ENCODE assay signal across 15 cellular contexts in the genomic region with DNA sequence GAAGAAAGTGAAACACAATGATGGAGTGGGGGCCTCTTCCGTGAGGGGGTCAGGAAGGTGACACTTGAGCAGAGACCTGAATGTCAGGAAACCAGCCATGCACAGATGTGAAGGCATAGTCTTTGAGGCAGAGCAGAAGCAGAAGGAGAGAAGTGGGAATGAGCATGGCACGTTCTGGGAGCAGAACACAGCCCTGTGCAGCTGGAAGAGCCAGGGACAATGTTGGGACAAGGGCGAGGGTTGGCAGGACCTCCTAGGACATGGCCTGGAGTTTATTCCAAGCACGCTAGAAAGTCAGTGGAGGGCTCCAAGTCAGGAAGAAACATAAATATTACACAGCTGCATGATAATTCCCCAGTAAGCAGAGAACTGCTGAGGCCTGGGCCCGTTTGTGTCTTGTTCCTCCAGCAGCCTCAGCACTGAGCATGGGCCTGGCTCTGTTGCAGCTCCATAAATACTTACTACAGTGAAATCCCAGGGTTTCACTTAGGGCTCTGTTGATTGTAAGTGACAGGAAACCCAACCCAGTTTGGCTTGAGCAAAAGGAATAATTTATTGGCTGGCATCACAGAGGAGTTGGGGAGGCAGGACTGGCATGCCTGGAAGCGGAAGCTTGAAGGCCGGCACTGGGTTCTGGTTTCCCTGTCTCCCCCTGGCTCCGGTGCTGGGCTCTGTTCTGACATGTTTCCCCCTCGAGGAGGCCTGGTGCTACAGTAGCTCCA.
A peak's percentile ranks its signal among the peaks of the same experiment; 100 is the strongest.
DNase-seq lines count a peak whose midpoint lies in the region; ATAC-seq and TF ChIP-seq lines count a peak whose summit lies in the region.
"Had no signal": no experiment of that assay in that cellular context is flagged by ENCODE, and none has a peak within 500 bp of the region (broad histone marks: within the 10 kb centered on the region; RNA-seq: fewer than 3 reads in every experiment).

No MANE protein-coding gene starts in this region.

- H3K4me3 ChIP-seq in AG04450 (ENCODE audit: low read depth, low read length) (no peak overlapping the region), ascending aorta (no peak overlapping the region), left ventricle myocardium inferior (no peak overlapping the region), sigmoid colon (no peak overlapping the region), ovary (no peak overlapping the region)
- H3K4me3 ChIP-seq: uterus had no signal

- H3K27me3 ChIP-seq in AG04450 (ENCODE audit: control insufficient read depth, insufficient read depth, low read length) (no peaks in the 10 kb centered on the region), ascending aorta (no peaks in the 10 kb centered on the region), left ventricle myocardium inferior (ENCODE audit: low read depth) (no peaks in the 10 kb centered on the region), sigmoid colon (no peaks in the 10 kb centered on the region), ovary (no peaks in the 10 kb centered on the region)
- H3K27me3 ChIP-seq: uterus had no signal

- H3K27ac ChIP-seq in AG04450 (ENCODE audit: low read depth, low read length), result peak overlapping the region; percentile 21
- peak overlapping the region; percentile 44 to 60 for H3K27ac ChIP-seq in ascending aorta
- H3K27ac ChIP-seq in left ventricle myocardium inferior (replicated peaks), result peak overlapping the region; percentile 76
- H3K27ac ChIP-seq in sigmoid colon, result peak overlapping the region; percentile 52 to 65 (median 64)
- no peak overlapping the region for H3K27ac ChIP-seq in ovary

- no peak for DNase-seq in AG04450 (ENCODE audit: low read depth, low spot score)
- no peak for DNase-seq in ascending aorta (ENCODE audit: low spot score in 2 of 2)
- DNase-seq in left ventricle myocardium inferior, result no peak
- DNase-seq in sigmoid colon, result peak; percentile 75
- no peak for DNase-seq in foreskin melanocyte
- no peak for DNase-seq in ovary
- DNase-seq: activated CD4-positive, alpha-beta T cell treated with anti-CD3 and anti-CD28 coated beads for 1 hour; activated T-cell treated with anti-CD3 and anti-CD28 coated beads, Interleukin-2, amount 50 U/mL, for 48 hours; effector CD4-positive, alpha-beta T cell; left colon; NCI-H446; T-helper 1 cell; uterus had no signal

- H3K36me3 ChIP-seq in ascending aorta, result peaks cover 0 to 7% of the 10 kb centered on the region in 2 donors
- H3K36me3 ChIP-seq in left ventricle myocardium inferior, result peaks cover 42% of the 10 kb centered on the region
- peaks cover 0 to 46% (median 2%) of the 10 kb centered on the region in 4 donors for H3K36me3 ChIP-seq in sigmoid colon
- no peaks in the 10 kb centered on the region for H3K36me3 ChIP-seq in ovary
- H3K36me3 ChIP-seq: uterus had no signal

- POLR2A ChIA-PET in AG04450 (lab: Yijun Ruan, JAX), result no interaction called here

- WGBS in sigmoid colon, 2 donors, result 76 to 84% methylated on average over 9 of the region's 9 CpGs
- WGBS in ovary, 3 donors, result 72 to 83% (median 78%) methylated on average over 9 of the region's 9 CpGs

- TF ChIP-seq POLR2A in sigmoid colon (IDR thresholded peaks at IDR 0.05) (no peak), ovary (IDR thresholded peaks at IDR 0.05) (no peak)

- ATAC-seq in HG02840 (IDR thresholded peaks at IDR 0.05; ENCODE audit: low FRiP score, unreplicated experiment) (no peak), HG03039 (IDR thresholded peaks at IDR 0.05; ENCODE audit: unreplicated experiment) (no peak)
- ATAC-seq: left colon had no signal

- TF ChIP-seq EP300 in sigmoid colon (IDR thresholded peaks at IDR 0.05) (no peak), ovary (IDR thresholded peaks at IDR 0.05) (no peak)

- H3K9me3 ChIP-seq in AG04450 (ENCODE audit: control insufficient read depth, insufficient read depth, low read length) (no peaks in the 10 kb centered on the region), ascending aorta (no peaks in the 10 kb centered on the region), left ventricle myocardium inferior (replicated peaks) (no peaks in the 10 kb centered on the region), sigmoid colon (no peaks in the 10 kb centered on the region), ovary (no peaks in the 10 kb centered on the region)
- H3K9me3 ChIP-seq: uterus had no signal

- no peak for TF ChIP-seq CTCF in AG04450 (IDR thresholded peaks at IDR 0.05; ENCODE audit: low read depth, low read length)
- no peak for TF ChIP-seq CTCF in ascending aorta (IDR thresholded peaks at IDR 0.05)
- TF ChIP-seq CTCF in left ventricle myocardium inferior (IDR thresholded peaks at IDR 0.05; ENCODE audit: borderline replicate concordance), result no peak
- no peak for TF ChIP-seq CTCF in sigmoid colon (IDR thresholded peaks at IDR 0.05)
- TF ChIP-seq CTCF in ovary (IDR thresholded peaks at IDR 0.05), result no peak

- intact Hi-C loops in ascending aorta (cut with DNase I), result no loop called here
- intact Hi-C loops in left ventricle myocardium inferior (cut with micrococcal nuclease), result loop anchor here (5.0 kb wide), 1 partner anchor 56 kb away; no protein-coding TSS in a partner anchor
- intact Hi-C loops in sigmoid colon (cut with DNase I), result no loop called here
- intact Hi-C loops in ovary (cut with DNase I), result loop anchor here in 1 of 4 donors (10.0 kb wide), 1 partner anchor 78 kb away; no protein-coding TSS in a partner anchor

- CTCF ChIA-PET in AG04450 (lab: Charles Lee), result interaction anchor here (0.7 to 1.9 kb wide), 5 partner anchors 13 to 106 kb away, joined by 3 to 7 read pairs (median 4); no protein-coding TSS in a partner anchor

- H3K4me1 ChIP-seq in ascending aorta, result peaks cover 5 to 7% of the 10 kb centered on the region in 2 donors
- peaks cover 33% of the 10 kb centered on the region for H3K4me1 ChIP-seq in left ventricle myocardium inferior
- peaks cover 0 to 23% (median 20%) of the 10 kb centered on the region in 4 donors for H3K4me1 ChIP-seq in sigmoid colon
- H3K4me1 ChIP-seq in ovary (ENCODE audit: insufficient read depth), result no peaks in the 10 kb centered on the region
- H3K4me1 ChIP-seq: uterus had no signal

Comparison
In these comparisons a context has a peak if more than half of its experiments do, and no peak if none do; other contexts are left out.
1. H3K27ac ChIP-seq: peak in AG04450 (single experiment), ascending aorta (2 of 2), left ventricle myocardium inferior (single experiment) and sigmoid colon (4 of 4); none in ovary (0 of 2).